In the genomic region with DNA sequence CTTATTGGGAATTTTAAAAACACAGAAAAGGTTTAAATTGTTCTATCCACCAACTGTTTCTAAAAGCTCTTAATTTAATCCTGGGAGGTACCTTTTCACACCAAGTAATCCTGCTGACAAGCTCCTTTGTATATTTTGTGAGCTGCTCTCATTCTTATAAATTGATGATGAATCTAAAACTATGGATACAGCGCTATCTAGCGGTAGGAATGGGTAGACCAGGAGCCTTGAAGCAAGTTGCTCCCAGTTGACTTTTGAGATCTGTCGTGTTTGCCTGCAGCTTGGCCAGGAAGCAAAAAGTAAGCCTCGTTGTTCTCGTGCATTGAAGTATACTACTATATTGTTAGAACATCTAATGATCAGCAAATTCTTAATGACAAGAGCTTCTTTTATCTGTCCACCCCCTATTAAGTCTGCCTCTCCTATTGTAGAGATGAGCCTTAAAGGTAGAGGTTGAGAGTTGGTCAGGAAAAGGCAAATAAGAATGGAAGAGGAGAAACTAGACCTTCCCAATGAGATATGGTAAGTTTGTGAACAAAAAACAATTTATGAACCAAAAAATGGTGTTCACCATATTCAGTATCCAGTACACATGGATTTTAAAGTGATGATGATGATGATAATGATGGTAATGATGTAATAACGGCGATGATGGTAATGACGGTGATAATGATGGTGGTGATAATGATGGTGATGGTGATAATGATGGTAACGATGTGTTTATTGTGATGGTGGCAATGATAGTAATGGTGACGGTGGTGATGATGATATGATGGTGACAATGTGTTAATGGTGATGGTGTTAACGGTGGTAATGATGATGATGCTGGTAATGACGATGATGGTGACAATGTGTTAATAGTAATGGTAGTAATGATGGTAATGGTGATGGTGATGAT, we compare ENCODE assay signal across 9 cellular contexts.
DNase-seq lines count a peak whose midpoint lies in the region; ATAC-seq and TF ChIP-seq lines count a peak whose summit lies in the region.
"Had no signal": no experiment of that assay in that cellular context is flagged by ENCODE, and none has a peak within 500 bp of the region (broad histone marks: within the 10 kb centered on the region; RNA-seq: fewer than 3 reads in every experiment).

No MANE protein-coding gene starts in this region.

- H3K27ac ChIP-seq in AG04450 (ENCODE audit: low read depth, low read length) = no peak overlapping the region

- DNase-seq in AG04450 (ENCODE audit: low read depth, low spot score) = peak; percentile 60
- peak; percentile 55 for DNase-seq in GM04504 (ENCODE audit: low read depth)
- DNase-seq in NCI-H748 treated with DMSO at 0.1 percent for 48 hours (lab: John Stamatoyannopoulos, UW) = peak; percentile 42
- peak; percentile 66 for DNase-seq in iPS-NIHi7 (ENCODE audit: extremely low spot score)
- peak; percentile 13 for DNase-seq in stimulated activated naive CD8-positive, alpha-beta T cell treated with anti-CD3 and anti-CD28 coated beads, Interleukin-15, Interleukin-2, amounts not matched to agents 100 U/mL and 50 U/mL, for 24 hours

- peaks cover 6% of the 10 kb centered on the region for H3K9me3 ChIP-seq in AG04450 (ENCODE audit: control insufficient read depth, insufficient read depth, low read length)

- H3K27me3 Mint-ChIP-seq in brain = no peaks in the 10 kb centered on the region
- H3K27me3 Mint-ChIP-seq: naive thymus-derived CD4-positive, alpha-beta T cell had no signal

- ATAC-seq in HG03521 (IDR thresholded peaks at IDR 0.05; ENCODE audit: unreplicated experiment) (peak; percentile 59), HG03196 (IDR thresholded peaks at IDR 0.05; ENCODE audit: unreplicated experiment) (no peak)
- ATAC-seq in stimulated activated naive CD8-positive, alpha-beta T cell treated with anti-CD3 and anti-CD28 coated beads, Interleukin-15, Interleukin-2, amounts not matched to agents 100 U/mL and 50 U/mL, for 24 hours = no peak
- ATAC-seq: naive thymus-derived CD4-positive, alpha-beta T cell had no signal

- no peak overlapping the region for H3K27ac Mint-ChIP-seq in brain
- H3K27ac Mint-ChIP-seq: naive thymus-derived CD4-positive, alpha-beta T cell had no signal

- no peak overlapping the region for H3K4me3 ChIP-seq in AG04450 (ENCODE audit: low read depth, low read length)

- no peak overlapping the region for H3K4me3 Mint-ChIP-seq in brain
- H3K4me3 Mint-ChIP-seq: naive thymus-derived CD4-positive, alpha-beta T cell had no signal

- TF ChIP-seq CTCF in AG04450 (IDR thresholded peaks at IDR 0.05; ENCODE audit: low read depth, low read length) (peak; percentile 84), brain (conservative IDR thresholded peaks at IDR 0.05) (peak; percentile 78 to 87)

- H3K9me3 Mint-ChIP-seq in brain = peaks cover 0 to 7% (median 3%) of the 10 kb centered on the region in 5 experiments

- peaks cover 5% of the 10 kb centered on the region for H3K4me1 Mint-ChIP-seq in brain
- H3K4me1 Mint-ChIP-seq: naive thymus-derived CD4-positive, alpha-beta T cell had no signal

- H3K36me3 Mint-ChIP-seq in brain = no peaks in the 10 kb centered on the region
- H3K36me3 Mint-ChIP-seq: naive thymus-derived CD4-positive, alpha-beta T cell had no signal

- H3K27me3 ChIP-seq in AG04450 (ENCODE audit: control insufficient read depth, insufficient read depth, low read length) = no peaks in the 10 kb centered on the region

- CTCF ChIA-PET in AG04450 (lab: Charles Lee) = interaction anchor here (0.5 to 1.6 kb wide), 76 partner anchors 9 to 1234 kb away, joined by 3 to 42 read pairs (median 4); a partner anchor contains a TSS

- POLR2A ChIA-PET in AG04450 (lab: Yijun Ruan, JAX) = interaction anchor here (1.0 kb wide), 1 partner anchor 25 kb away, joined by 3 read pairs; no protein-coding TSS in a partner anchor

Comparison
In these comparisons a context has a peak if more than half of its experiments do, and no peak if none do; other contexts are left out.
1. DNase-seq: peak in every context shown above with its lines; median percentile 66 in iPS-NIHi7; 60 in AG04450; 55 in GM04504; 42 in NCI-H748 treated with DMSO at 0.1 percent for 48 hours; 13 in stimulated activated naive CD8-positive, alpha-beta T cell treated with anti-CD3 and anti-CD28 coated beads, Interleukin-15, Interleukin-2, amounts not matched to agents 100 U/mL and 50 U/mL, for 24 hours.